8 cellular contexts compared by ENCODE assay signal in the genomic region with DNA sequence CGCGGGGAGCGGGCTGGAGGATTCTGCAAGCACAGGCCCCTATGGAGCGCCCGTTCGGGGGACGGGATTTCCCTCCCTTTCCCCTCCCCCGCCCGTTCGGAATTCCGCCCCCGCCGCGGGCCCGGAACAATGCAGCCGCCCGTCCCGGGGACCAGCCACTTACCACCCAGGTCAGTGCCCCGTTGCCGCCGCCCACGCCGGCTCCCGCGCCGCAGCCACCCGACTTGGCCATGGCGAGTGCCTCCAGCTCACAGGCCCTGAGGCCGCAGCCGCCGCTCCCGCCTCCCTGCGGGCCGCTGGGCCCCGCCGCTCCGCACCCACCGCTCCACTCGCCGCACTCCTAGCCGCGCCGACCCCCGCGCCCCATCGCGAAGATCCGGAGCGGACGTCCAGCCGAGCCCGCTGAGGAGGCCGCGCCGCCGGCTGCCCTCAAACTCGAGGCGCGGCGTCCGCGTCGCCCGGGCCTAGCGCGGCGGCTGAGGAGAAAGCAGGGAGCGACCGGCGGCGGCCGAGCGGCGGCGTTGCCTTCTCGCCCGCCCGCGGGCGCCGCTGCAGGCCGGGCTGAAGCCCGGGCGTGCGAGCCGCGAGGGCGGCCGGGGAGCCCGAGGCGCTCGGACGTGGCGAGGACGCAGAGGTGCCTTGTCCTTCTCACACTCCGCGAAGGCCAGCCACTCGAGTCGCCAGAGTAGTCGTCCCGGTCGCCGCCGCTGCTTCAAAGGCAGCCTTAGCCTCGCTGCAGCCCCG. TPM values are rescaled to one million over a fixed set of nuclear protein-coding genes. Genes with fewer than 3 reads are reported as not detected.
DNase-seq lines count a peak whose midpoint lies in the region; ATAC-seq and TF ChIP-seq lines count a peak whose summit lies in the region.

No MANE protein-coding gene starts in this region.

- ATAC-seq in GM18873 (IDR thresholded peaks at IDR 0.05; ENCODE audit: low FRiP score, unreplicated experiment) = peak; percentile 22
- ATAC-seq in HG03135 (IDR thresholded peaks at IDR 0.05; ENCODE audit: unreplicated experiment) = peak; percentile 32

- H3K27me3 ChIP-seq in ascending aorta (no peaks in the 10 kb centered on the region), sigmoid colon (no peaks in the 10 kb centered on the region)

- H3K27ac ChIP-seq in ascending aorta = peak overlapping the region; percentile 94 to 97
- H3K27ac ChIP-seq in sigmoid colon = peak overlapping the region; percentile 95 to 98 (median 96)

- WGBS in sigmoid colon, 2 donors = 0% methylated on average over 106 of the region's 106 CpGs

- H3K9me3 ChIP-seq in ascending aorta (no peaks in the 10 kb centered on the region), sigmoid colon (no peaks in the 10 kb centered on the region)

- DNase-seq in AG08395 (ENCODE audit: low spot score) = peak; percentile 51
- peak; percentile 48 to 69 (median 58) for DNase-seq in T-helper 2 cell
- DNase-seq in ascending aorta (ENCODE audit: low spot score in 2 of 2) = peak; percentile 12 to 86
- DNase-seq in hypothalamus (lab: John Stamatoyannopoulos, UW) = peak in 50 of 51 donors; percentile 15 to 83 (median 64)
- peak; percentile 84 for DNase-seq in sigmoid colon
- DNase-seq in NCI-H1694 treated with DMSO at 0.1 percent for 48 hours (lab: John Stamatoyannopoulos, UW) = no peak

- no peak for TF ChIP-seq POLR2A in sigmoid colon (IDR thresholded peaks at IDR 0.05)

- no peak for TF ChIP-seq CTCF in ascending aorta (IDR thresholded peaks at IDR 0.05)
- TF ChIP-seq CTCF in sigmoid colon (IDR thresholded peaks at IDR 0.05) = no peak

- H3K4me1 ChIP-seq in ascending aorta (peaks cover 0 to 23% of the 10 kb centered on the region in 2 donors), sigmoid colon (peaks cover 0 to 48% (median 38%) of the 10 kb centered on the region in 4 donors)

- intact Hi-C loops in ascending aorta (cut with DNase I) (loop anchor here (2.0 to 10.0 kb wide), 2 partner anchors 119 to 431 kb away; partner anchors contain the start of gene NGLY1), sigmoid colon (cut with DNase I) (loop anchor here (10.0 kb wide), 1 partner anchor 239 kb away; the partner anchor contains the start of gene RARB)

- no peak for TF ChIP-seq EP300 in sigmoid colon (IDR thresholded peaks at IDR 0.05)

- H3K36me3 ChIP-seq in ascending aorta (no peaks in the 10 kb centered on the region), sigmoid colon (no peaks in the 10 kb centered on the region)

- peak overlapping the region; percentile 82 to 90 for H3K4me3 ChIP-seq in ascending aorta
- peak overlapping the region; percentile 78 to 92 (median 82) for H3K4me3 ChIP-seq in sigmoid colon

RNA-seq across cellular contexts. Expression of gene TOP2B, which starts 0.5 kb away (rescaled TPM):
- total RNA-seq in ascending aorta (20.0 TPM), sigmoid colon (100 to 1,000 TPM in 3 of 4 donors, 10 to 100 TPM in 1; 89.5 to 122 (median 111) TPM)
- polyA plus RNA-seq in sigmoid colon = 10 to 100 TPM; 28.2 to 56.4 (median 33.6) TPM
